Comparison of ENCODE assay signal across 23 cellular contexts in genomic region chr15:41847981-41848380, GRCh38.
"Had no signal": no experiment of that assay in that cellular context is flagged by ENCODE, and none has a peak within 500 bp of the region (broad histone marks: within the 10 kb centered on the region; RNA-seq: fewer than 3 reads in every experiment).

No MANE protein-coding gene starts in this region.

- H3K27ac Mint-ChIP-seq: immature natural killer cell, nephron progenitor cell, progenitor cell of endocrine pancreas had no signal

- H3K27me3 Mint-ChIP-seq: activated naive CD4-positive, alpha-beta T cell treated with anti-CD3 and anti-CD28 coated beads, Interleukin-2, amount 50 U/mL, for 24 hours; progenitor cell of endocrine pancreas had no signal

- H3K4me3 Mint-ChIP-seq: activated naive CD4-positive, alpha-beta T cell treated with anti-CD3 and anti-CD28 coated beads, Interleukin-2, amount 50 U/mL, for 24 hours; immature natural killer cell; nephron progenitor cell had no signal

- ATAC-seq: body of pancreas, foreskin keratinocyte, heart left ventricle, left colon, right lobe of liver had no signal

- H3K4me1 Mint-ChIP-seq: activated naive CD4-positive, alpha-beta T cell treated with anti-CD3 and anti-CD28 coated beads, Interleukin-2, amount 50 U/mL, for 24 hours; immature natural killer cell had no signal

- H3K36me3 ChIP-seq: ovary had no signal

- H3K27ac ChIP-seq: adrenal gland, body of pancreas, cardiac muscle cell, esophagus muscularis mucosa, foreskin keratinocyte, heart left ventricle, ovary, right lobe of liver, testis had no signal

- H3K4me3 ChIP-seq: adrenal gland, body of pancreas, cardiac muscle cell, esophagus muscularis mucosa, heart left ventricle, ovary, right lobe of liver, testis had no signal

- H3K27me3 ChIP-seq: adrenal gland, body of pancreas, cardiac muscle cell, heart left ventricle, ovary, right lobe of liver, testis had no signal

- DNase-seq: activated CD4-positive, alpha-beta T cell treated with anti-CD3 and anti-CD28 coated beads, Interleukin-2, amount 50 U/mL, for 4 hours; activated CD4-positive, CD25-positive, alpha-beta regulatory T cell; activated CD8-positive, alpha-beta memory T cell treated with anti-CD3 and anti-CD28 coated beads for 24 hours; activated gamma-delta T cell treated with Interleukin-2 at 50 U/mL for 16 hours; adrenal gland; aorta; body of pancreas; foreskin keratinocyte; heart left ventricle; hypothalamus; immature natural killer cell; kidney; left colon; mammary epithelial cell; nephron progenitor cell; ovary; right lobe of liver; testis; trophoblast cell had no signal

- H3K9me3 ChIP-seq: adrenal gland, body of pancreas, esophagus muscularis mucosa, heart left ventricle, ovary, right lobe of liver, testis had no signal

- H3K4me1 ChIP-seq: adrenal gland, esophagus muscularis mucosa, heart left ventricle, right lobe of liver, testis had no signal

- H3K9me3 Mint-ChIP-seq: activated naive CD4-positive, alpha-beta T cell treated with anti-CD3 and anti-CD28 coated beads, Interleukin-2, amount 50 U/mL, for 24 hours; immature natural killer cell; nephron progenitor cell had no signal
